Comparison of ENCODE assay signal across 11 cellular contexts in genomic region chr2:120238728-120239487, GRCh38. TPM values are rescaled to one million over a fixed set of nuclear protein-coding genes. Genes with fewer than 3 reads are reported as not detected.
DNase-seq lines count a peak whose midpoint lies in the region; ATAC-seq and TF ChIP-seq lines count a peak whose summit lies in the region.
"Had no signal": no experiment of that assay in that cellular context is flagged by ENCODE, and none has a peak within 500 bp of the region (broad histone marks: within the 10 kb centered on the region; RNA-seq: fewer than 3 reads in every experiment).

No MANE protein-coding gene starts in this region.

- peaks cover 11% of the 10 kb centered on the region for H3K36me3 Mint-ChIP-seq in T-helper 2 cell treated with Interferon-gamma antibody and Interleukin-4, amounts not matched to agents 5 μg/mL and 100 μg/mL, for 36 hours (ENCODE audit: low read depth)

- no peak overlapping the region for H3K4me3 Mint-ChIP-seq in T-helper 2 cell treated with Interferon-gamma antibody and Interleukin-4, amounts not matched to agents 5 μg/mL and 100 μg/mL, for 36 hours
- H3K4me3 Mint-ChIP-seq: effector memory CD8-positive, alpha-beta T cell had no signal

- H3K4me1 Mint-ChIP-seq in T-helper 2 cell treated with Interferon-gamma antibody and Interleukin-4, amounts not matched to agents 5 μg/mL and 100 μg/mL, for 36 hours (ENCODE audit: low read depth), result peaks cover 10% of the 10 kb centered on the region

- ATAC-seq in IMR-90 (ENCODE audit: low read depth) (peak; percentile 82), left colon (peak; percentile 95), GM21515 (IDR thresholded peaks at IDR 0.05; ENCODE audit: unreplicated experiment) (no peak)
- ATAC-seq: effector memory CD8-positive, alpha-beta T cell had no signal

- peak; percentile 83 for DNase-seq in IMR-90
- peak; percentile 56 for DNase-seq in choroid plexus epithelial cell (ENCODE audit: low read depth)
- peak; percentile 77 to 92 for DNase-seq in left colon
- DNase-seq in uterus, result peak in 1 of 2 donors; percentile 48
- DNase-seq in T-helper 2 cell treated with Interferon-gamma antibody and Interleukin-4, amounts not matched to agents 5 μg/mL and 100 μg/mL, for 36 hours (ENCODE audit: low spot score), result no peak
- no peak for DNase-seq in NCI-H1048 (lab: John Stamatoyannopoulos, UW)
- DNase-seq: activated CD4-positive, alpha-beta T cell treated with anti-CD3 and anti-CD28 coated beads, Interleukin-2, amount 50 U/mL, for 4 hours; effector memory CD8-positive, alpha-beta T cell; NCI-H526 had no signal

- POLR2A ChIA-PET in IMR-90 (lab: Charles Lee; ENCODE audit: unreplicated experiment), result no interaction called here

- H4K91ac ChIP-seq in IMR-90 (ENCODE audit: insufficient read depth, low read depth, low read length), result peak overlapping the region; percentile 83

- H2BK5ac ChIP-seq in IMR-90 (ENCODE audit: low read depth, low read length, poor library complexity, severe bottlenecking), result peak overlapping the region; percentile 84

- 93% methylated on average over 3 of the region's 22 CpGs; no CpG with 5 or more reads in 1 of the 2 experiments for WGBS in IMR-90 (ENCODE audit: extremely low coverage in 2 of 2, insufficient read length in 1 of 2), 2 experiments

- no peak overlapping the region; the same call in 1 of the 2 replicates for H3K4me2 ChIP-seq in IMR-90 (ENCODE audit: low read depth, low read length)

- peak overlapping the region; percentile 90 for H2BK120ac ChIP-seq in IMR-90 (ENCODE audit: low read depth, low read length)

- H2BK20ac ChIP-seq in IMR-90 (ENCODE audit: low read depth, low read length), result peak overlapping the region; percentile 94

- H3K14ac ChIP-seq in IMR-90 (replicated peaks; ENCODE audit: low read depth, low read length), result peak overlapping the region; percentile 82

- H3K79me1 ChIP-seq in IMR-90 (ENCODE audit: low read depth in 1 of 2, low read length in 2 of 2), result peaks cover 0 to 7% of the 10 kb centered on the region in 2 experiments; a peak in 1 of 4 replicates

- TF ChIP-seq POLR2A in IMR-90 (IDR thresholded peaks at IDR 0.05; ENCODE audit: low read depth, low read length) (no peak), uterus (IDR thresholded peaks at IDR 0.05) (no peak)

- H3K56ac ChIP-seq in IMR-90 (ENCODE audit: extremely low read depth, insufficient read depth, low read length), result no peak overlapping the region; the same call in 1 of the 2 replicates

- no TSS peak for BruUV-seq in IMR-90 (replicated peaks; lab: Mats Ljungman, UMichigan)

- H3K9me3 ChIP-seq in IMR-90 (ENCODE audit: control insufficient read depth, insufficient read depth, low read length), result no peaks in the 10 kb centered on the region
- H3K9me3 ChIP-seq in uterus, result no peaks in the 10 kb centered on the region
- H3K9me3 ChIP-seq: prostate gland had no signal

- H2AK5ac ChIP-seq in IMR-90 (ENCODE audit: low read depth, low read length), result peak overlapping the region; percentile 97

- H3K27me3 ChIP-seq in IMR-90 (ENCODE audit: control insufficient read depth, insufficient read depth, low read length) (no peaks in the 10 kb centered on the region), uterus (no peaks in the 10 kb centered on the region)

- H3K9ac ChIP-seq in IMR-90 (ENCODE audit: low read depth, low read length), result no peak overlapping the region

- H2AFZ ChIP-seq in IMR-90 (replicated peaks; ENCODE audit: low read length, poor library complexity), result peak overlapping the region; percentile 91

- peak overlapping the region; percentile 30 to 83; a peak in 3 of 4 replicates for H4K8ac ChIP-seq in IMR-90 (ENCODE audit: low read depth in 2 of 2, low read length in 2 of 2)

- H3K18ac ChIP-seq in IMR-90 (ENCODE audit: low read depth, low read length), result peak overlapping the region; percentile 27; the same call in 1 of the 2 replicates

- H3K27ac ChIP-seq in IMR-90 (ENCODE audit: insufficient read depth, low read length) (no peak overlapping the region; the same call in 1 of the 2 replicates), uterus (peak overlapping the region; percentile 54 to 61)
- H3K27ac ChIP-seq: prostate gland had no signal

- H4K20me1 ChIP-seq in IMR-90 (ENCODE audit: insufficient read depth, low read length), result no peaks in the 10 kb centered on the region; the same call in 1 of the 2 replicates

- intact Hi-C loops in IMR-90 (cut with micrococcal nuclease), result no loop called here
- intact Hi-C loops in left colon (cut with DNase I, micrococcal nuclease), result no loop called here
- intact Hi-C loops in uterus (cut with DNase I; ENCODE audit: low total_unique reads), result no loop called here

- no peak for TF ChIP-seq CTCF in IMR-90 (conservative IDR thresholded peaks at IDR 0.05; ENCODE audit: low read depth, low read length)
- TF ChIP-seq CTCF in choroid plexus epithelial cell (conservative IDR thresholded peaks at IDR 0.05; ENCODE audit: low read depth, low read length), result no peak
- no peak for TF ChIP-seq CTCF in uterus (IDR thresholded peaks at IDR 0.05)

- H3K23ac ChIP-seq in IMR-90 (ENCODE audit: low read depth, low read length), result peak overlapping the region; percentile 69

- H3K4me3 ChIP-seq in IMR-90 (ENCODE audit: insufficient read depth, low read depth, low read length) (no peak overlapping the region), choroid plexus epithelial cell (ENCODE audit: low read depth, low read length) (no peak overlapping the region), uterus (no peak overlapping the region)
- H3K4me3 ChIP-seq: prostate gland had no signal

- in situ Hi-C loops in IMR-90 (cut with MboI; ENCODE audit: low sequenced_read_pairs), result loop anchor here (25.0 kb wide), 1 partner anchor 1002 kb away; no protein-coding TSS in a partner anchor

- H4K5ac ChIP-seq in IMR-90 (ENCODE audit: low read depth, low read length), result peak overlapping the region; percentile 32; the same call in 1 of the 2 replicates

- H3K36me3 ChIP-seq in IMR-90 (ENCODE audit: control insufficient read depth, insufficient read depth, low read length) (no peaks in the 10 kb centered on the region), uterus (no peaks in the 10 kb centered on the region)
- H3K36me3 ChIP-seq: prostate gland had no signal

- peak overlapping the region; percentile 89 for H3K4ac ChIP-seq in IMR-90 (ENCODE audit: low read depth, low read length)

- H3K4me1 ChIP-seq in IMR-90 (ENCODE audit: control insufficient read depth, insufficient read depth, low read length) (peaks cover 22% of the 10 kb centered on the region), uterus (no peaks in the 10 kb centered on the region)
- H3K4me1 ChIP-seq: prostate gland had no signal

- dilution Hi-C loops in IMR-90 (cut with HindIII; ENCODE audit: low sequenced_read_pairs, unreplicated experiment), result no loop called here

- H2AK9ac ChIP-seq in IMR-90 (replicated peaks; ENCODE audit: low read depth, low read length, poor library complexity), result peak overlapping the region; percentile 94

- H3K9me1 ChIP-seq in IMR-90 (ENCODE audit: insufficient read depth, low read length), result peaks cover 21% of the 10 kb centered on the region

- no peaks in the 10 kb centered on the region for H3K27me3 Mint-ChIP-seq in T-helper 2 cell treated with Interferon-gamma antibody and Interleukin-4, amounts not matched to agents 5 μg/mL and 100 μg/mL, for 36 hours (ENCODE audit: low read depth)

- CTCF ChIA-PET in IMR-90 (lab: Yijun Ruan, JAX), result no interaction called here

- no peak for TF ChIP-seq RAD21 in IMR-90 (IDR thresholded peaks at IDR 0.05; ENCODE audit: low read length)

- H3K9me3 Mint-ChIP-seq in T-helper 2 cell treated with Interferon-gamma antibody and Interleukin-4, amounts not matched to agents 5 μg/mL and 100 μg/mL, for 36 hours, result peaks cover 13% of the 10 kb centered on the region
- H3K9me3 Mint-ChIP-seq: effector memory CD8-positive, alpha-beta T cell had no signal

- H2BK15ac ChIP-seq in IMR-90 (ENCODE audit: low read depth, low read length), result peak overlapping the region; percentile 92; the same call in 2 of the 3 replicates

- H3K27ac Mint-ChIP-seq in T-helper 2 cell treated with Interferon-gamma antibody and Interleukin-4, amounts not matched to agents 5 μg/mL and 100 μg/mL, for 36 hours, result no peak overlapping the region
- H3K27ac Mint-ChIP-seq: effector memory CD8-positive, alpha-beta T cell had no signal

TF ChIP-seq in IMR-90, 13 proteins besides CTCF, POLR2A, EP300 and RAD21:
- peak; percentile 16 for TF ChIP-seq RCOR1 (IDR thresholded peaks at IDR 0.05; ENCODE audit: insufficient replicate concordance, low read length)
- TF ChIP-seq FOS (IDR thresholded peaks at IDR 0.05; ENCODE audit: low read depth, low read length), result peak; percentile 46
- TF ChIP-seq CEBPB (IDR thresholded peaks at IDR 0.05; ENCODE audit: low read depth, low read length), result no peak

RNA-seq across cellular contexts. Expression of gene RALB, which starts 13.7 kb away (rescaled TPM):
- total RNA-seq in IMR-90 (2012; rRNA removed), result 53.6 and 75.3 TPM in 2 replicates
- 38.0 and 54.7 TPM in 2 replicates for polyA plus RNA-seq in IMR-90 (2012; rRNA removed)
- 14.8 and 19.0 TPM in 2 replicates for polyA plus RNA-seq in IMR-90 (2012; cell fraction: cytosol; rRNA removed)
- 4.3 and 18.5 TPM in 2 replicates for polyA plus RNA-seq in IMR-90 (2012; cell fraction: nucleus; rRNA removed; ENCODE audit: low replicate concordance)
- 10 to 100 TPM; 81.9 to 92.1 TPM for total RNA-seq in left colon
- 10 to 100 TPM; 54.1 to 96.7 (median 78.2) TPM for total RNA-seq in uterus

RNA-seq across cellular contexts. Expression of gene TMEM185B, which starts 15.7 kb away (rescaled TPM):
- 16.4 and 17.7 TPM in 2 replicates for total RNA-seq in IMR-90 (2012; rRNA removed)
- 25.2 and 26.1 TPM in 2 replicates for polyA plus RNA-seq in IMR-90 (2012; rRNA removed)
- 21.9 and 30.3 TPM in 2 replicates for polyA plus RNA-seq in IMR-90 (2012; cell fraction: cytosol; rRNA removed)
- 8.1 and 11.7 TPM in 2 replicates for polyA plus RNA-seq in IMR-90 (2012; cell fraction: nucleus; rRNA removed; ENCODE audit: low replicate concordance)
- total RNA-seq in left colon, result 10 to 100 TPM; 12.1 to 12.5 TPM
- total RNA-seq in uterus, result 10 to 100 TPM; 11.5 to 34.6 (median 22.0) TPM

Comparison
In these comparisons a context has a peak if more than half of its experiments do, and no peak if none do; other contexts are left out.
1. DNase-seq: peak in IMR-90 (single experiment), choroid plexus epithelial cell (single experiment) and left colon (2 of 2); none in T-helper 2 cell treated with Interferon-gamma antibody and Interleukin-4, amounts not matched to agents 5 μg/mL and 100 μg/mL, for 36 hours (single experiment) and NCI-H1048 (single experiment).